1 cellular context compared by ENCODE assay signal in genomic region chr1:44679468-44679867, GRCh38.
TF ChIP-seq lines count a peak whose summit lies in the region.

No MANE protein-coding gene starts in this region.

TF ChIP-seq in HepG2, 621 proteins besides CTCF, POLR2A, EP300 and RAD21 (continued from another document and continues in another):
- TF ChIP-seq ZNF362 (CRISPR knock-in tag; IDR thresholded peaks at IDR 0.05; ENCODE audit: borderline replicate concordance): no peak
- TF ChIP-seq ZFX (CRISPR knock-in tag; IDR thresholded peaks at IDR 0.05; ENCODE audit: low read depth): peak; percentile 30; the same call in 1 of the 2 replicates
- no peak for TF ChIP-seq PRMT3 (CRISPR knock-in tag; IDR thresholded peaks at IDR 0.05; ENCODE audit: borderline replicate concordance, low read depth)
- no peak for TF ChIP-seq FLYWCH1 (CRISPR knock-in tag; IDR thresholded peaks at IDR 0.05)
- TF ChIP-seq GABPA (IDR thresholded peaks at IDR 0.05; ENCODE audit: low read depth, low read length): no peak
- TF ChIP-seq GABPA (CRISPR knock-in tag; IDR thresholded peaks at IDR 0.05; ENCODE audit: low read depth): 0 out of 2 replicates have a peak, but pooled peaks have one; percentile 16
- peak; percentile 77; the same call in 1 of the 2 replicates for TF ChIP-seq ZMYM3 (CRISPR knock-in tag; IDR thresholded peaks at IDR 0.05)
- TF ChIP-seq KIAA2018 (CRISPR knock-in tag; IDR thresholded peaks at IDR 0.05; ENCODE audit: borderline replicate concordance): no peak
- TF ChIP-seq AHDC1 (CRISPR knock-in tag; IDR thresholded peaks at IDR 0.05; ENCODE audit: borderline replicate concordance): no peak; the same call in 1 of the 2 replicates
- peak; percentile 41; the same call in 1 of the 2 replicates for TF ChIP-seq HOMEZ (CRISPR knock-in tag; IDR thresholded peaks at IDR 0.05; ENCODE audit: low read depth)
- TF ChIP-seq, protein P1, sequence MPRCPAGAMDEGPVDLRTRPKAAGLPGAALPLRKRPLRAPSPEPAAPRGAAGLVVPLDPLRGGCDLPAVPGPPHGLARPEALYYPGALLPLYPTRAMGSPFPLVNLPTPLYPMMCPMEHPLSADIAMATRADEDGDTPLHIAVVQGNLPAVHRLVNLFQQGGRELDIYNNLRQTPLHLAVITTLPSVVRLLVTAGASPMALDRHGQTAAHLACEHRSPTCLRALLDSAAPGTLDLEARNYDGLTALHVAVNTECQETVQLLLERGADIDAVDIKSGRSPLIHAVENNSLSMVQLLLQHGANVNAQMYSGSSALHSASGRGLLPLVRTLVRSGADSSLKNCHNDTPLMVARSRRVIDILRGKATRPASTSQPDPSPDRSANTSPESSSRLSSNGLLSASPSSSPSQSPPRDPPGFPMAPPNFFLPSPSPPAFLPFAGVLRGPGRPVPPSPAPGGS (CRISPR knock-in tag; IDR thresholded peaks at IDR 0.05): no peak
- peak; percentile 35; the same call in 1 of the 2 replicates for TF ChIP-seq RARA (CRISPR knock-in tag; IDR thresholded peaks at IDR 0.05)
- TF ChIP-seq MAFK (conservative IDR thresholded peaks at IDR 0.05 in 1 of 2, IDR thresholded peaks at IDR 0.05 in 1 of 2; ENCODE audit: low read length in 2 of 2): peak; percentile 73 to 80
- peak; percentile 42 for TF ChIP-seq SALL1 (CRISPR knock-in tag; IDR thresholded peaks at IDR 0.05)
- no peak for TF ChIP-seq MIER2 (CRISPR knock-in tag; IDR thresholded peaks at IDR 0.05)
- 0 out of 2 replicates have a peak, but pooled peaks have one; percentile 39 for TF ChIP-seq PHF21A (CRISPR knock-in tag; IDR thresholded peaks at IDR 0.05)
- no peak for TF ChIP-seq ZNF382 (CRISPR knock-in tag; IDR thresholded peaks at IDR 0.05; ENCODE audit: borderline replicate concordance)
- no peak for TF ChIP-seq EHMT2 (IDR thresholded peaks at IDR 0.05; ENCODE audit: borderline replicate concordance, low read depth, low read length)
- 0 out of 2 replicates have a peak, but pooled peaks have one; percentile 39 for TF ChIP-seq HDAC1 (CRISPR knock-in tag; IDR thresholded peaks at IDR 0.05)
- TF ChIP-seq, protein P2, sequence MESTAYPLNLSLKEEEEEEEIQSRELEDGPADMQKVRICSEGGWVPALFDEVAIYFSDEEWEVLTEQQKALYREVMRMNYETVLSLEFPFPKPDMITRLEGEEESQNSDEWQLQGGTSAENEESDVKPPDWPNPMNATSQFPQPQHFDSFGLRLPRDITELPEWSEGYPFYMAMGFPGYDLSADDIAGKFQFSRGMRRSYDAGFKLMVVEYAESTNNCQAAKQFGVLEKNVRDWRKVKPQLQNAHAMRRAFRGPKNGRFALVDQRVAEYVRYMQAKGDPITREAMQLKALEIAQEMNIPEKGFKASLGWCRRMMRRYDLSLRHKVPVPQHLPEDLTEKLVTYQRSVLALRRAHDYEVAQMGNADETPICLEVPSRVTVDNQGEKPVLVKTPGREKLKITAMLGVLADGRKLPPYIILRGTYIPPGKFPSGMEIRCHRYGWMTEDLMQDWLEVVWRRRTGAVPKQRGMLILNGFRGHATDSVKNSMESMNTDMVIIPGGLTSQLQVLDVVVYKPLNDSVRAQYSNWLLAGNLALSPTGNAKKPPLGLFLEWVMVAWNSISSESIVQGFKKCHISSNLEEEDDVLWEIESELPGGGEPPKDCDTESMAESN (CRISPR knock-in tag; conservative IDR thresholded peaks at IDR 0.05): no peak
- no peak for TF ChIP-seq CEBPG (CRISPR knock-in tag; IDR thresholded peaks at IDR 0.05)
- TF ChIP-seq HNF4A (CRISPR knock-in tag; IDR thresholded peaks at IDR 0.05): peak; percentile 83
- no peak for TF ChIP-seq NFRKB (IDR thresholded peaks at IDR 0.05)
- TF ChIP-seq TIGD3 (CRISPR knock-in tag; IDR thresholded peaks at IDR 0.05; ENCODE audit: borderline replicate concordance): no peak
- TF ChIP-seq ZNF224 (CRISPR knock-in tag; IDR thresholded peaks at IDR 0.05): no peak
- TF ChIP-seq FOXK2 (IDR thresholded peaks at IDR 0.05): no peak
- no peak for TF ChIP-seq ZNF296 (CRISPR knock-in tag; conservative IDR thresholded peaks at IDR 0.05)
- TF ChIP-seq MAFF (IDR thresholded peaks at IDR 0.05; ENCODE audit: low read depth, low read length): peak; percentile 67; the same call in 1 of the 2 replicates
- TF ChIP-seq BRCA1 (CRISPR knock-in tag; IDR thresholded peaks at IDR 0.05): no peak
- TF ChIP-seq GZF1 (CRISPR knock-in tag; IDR thresholded peaks at IDR 0.05): no peak
- TF ChIP-seq, protein P3, sequence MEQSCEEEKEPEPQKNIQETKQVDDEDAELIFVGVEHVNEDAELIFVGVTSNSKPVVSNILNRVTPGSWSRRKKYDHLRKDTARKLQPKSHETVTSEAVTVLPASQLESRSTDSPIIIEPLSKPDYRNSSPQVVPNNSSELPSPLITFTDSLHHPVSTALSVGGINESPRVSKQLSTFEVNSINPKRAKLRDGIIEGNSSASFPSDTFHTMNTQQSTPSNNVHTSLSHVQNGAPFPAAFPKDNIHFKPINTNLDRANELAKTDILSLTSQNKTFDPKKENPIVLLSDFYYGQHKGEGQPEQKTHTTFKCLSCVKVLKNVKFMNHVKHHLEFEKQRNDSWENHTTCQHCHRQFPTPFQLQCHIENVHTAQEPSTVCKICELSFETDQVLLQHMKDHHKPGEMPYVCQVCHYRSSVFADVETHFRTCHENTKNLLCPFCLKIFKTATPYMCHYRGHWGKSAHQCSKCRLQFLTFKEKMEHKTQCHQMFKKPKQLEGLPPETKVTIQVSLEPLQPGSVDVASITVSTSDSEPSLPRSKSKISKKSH (CRISPR knock-in tag; IDR thresholded peaks at IDR 0.05; ENCODE audit: borderline replicate concordance): no peak
- no peak for TF ChIP-seq GPN1 (CRISPR knock-in tag; IDR thresholded peaks at IDR 0.05; ENCODE audit: borderline replicate concordance)
- TF ChIP-seq TARDBP (CRISPR knock-in tag; IDR thresholded peaks at IDR 0.05): no peak; the same call in 1 of the 2 replicates
